29 cellular contexts compared by ENCODE assay signal in genomic region chr9:137099231-137099630, GRCh38. TPM values are rescaled to one million over a fixed set of nuclear protein-coding genes. Genes with fewer than 3 reads are reported as not detected.
"Had no signal": no experiment of that assay in that cellular context is flagged by ENCODE, and none has a peak within 500 bp of the region (broad histone marks: within the 10 kb centered on the region; RNA-seq: fewer than 3 reads in every experiment).

No MANE protein-coding gene starts in this region.

- DNase-seq: dorsolateral prefrontal cortex; effector CD4-positive, alpha-beta T cell; gastrocnemius medialis; head of caudate nucleus; kidney; mesenchymal stem cell; mucosa of descending colon; naive B cell; sigmoid colon; stimulated activated CD4-positive, alpha-beta T cell treated with anti-CD3 and anti-CD28 coated beads, Interleukin-4, amount 100 ng/mL, for 4 hours; stimulated activated naive CD8-positive, alpha-beta T cell treated with anti-CD3 and anti-CD28 coated beads, Interleukin-15, Interleukin-2, amounts not matched to agents 100 U/mL and 50 U/mL, for 24 hours; substantia nigra; testis; tibial artery had no signal

- ATAC-seq: gastrocnemius medialis; left lobe of liver; mucosa of descending colon; natural killer cell treated with Interleukin-12 subunit alpha and Interleukin-12 subunit beta and Interleukin-15 and Interleukin-18, amount 100 ng/mL, for 72 hours; stimulated activated memory B cell treated with anti-CD40 and anti-IgM and Interleukin-4, amounts not matched to agents 10 μg/mL and 1 μg/mL and 100 μg/mL, for 72 hours; stimulated activated naive CD8-positive, alpha-beta T cell treated with anti-CD3 and anti-CD28 coated beads, Interleukin-15, Interleukin-2, amounts not matched to agents 100 U/mL and 50 U/mL, for 24 hours had no signal

- H3K9me3 Mint-ChIP-seq: mesothelial cell of epicardium; naive B cell; natural killer cell treated with Interleukin-12 subunit alpha and Interleukin-12 subunit beta and Interleukin-15 and Interleukin-18, amount 100 ng/mL, for 72 hours; neural crest cell; stimulated activated memory B cell treated with anti-CD40 and anti-IgM and Interleukin-4, amounts not matched to agents 10 μg/mL and 1 μg/mL and 100 μg/mL, for 72 hours; type B pancreatic cell had no signal

- H3K4me1 Mint-ChIP-seq: mesothelial cell of epicardium, neural crest cell had no signal

- H3K4me2 ChIP-seq: hepatocyte had no signal

- H3K79me2 ChIP-seq: hepatocyte, parathyroid adenoma had no signal

- H3K9ac ChIP-seq: parathyroid adenoma had no signal

- H3K27me3 ChIP-seq: dorsolateral prefrontal cortex, gastrocnemius medialis, hepatocyte, sigmoid colon, testis, tibial artery had no signal

- H3K27ac ChIP-seq: dorsolateral prefrontal cortex, gastrocnemius medialis, hepatocyte, parathyroid adenoma, sigmoid colon, testis, tibial artery had no signal

- FAIRE-seq: colon, kidney, urothelium cell line had no signal

- H3K4me3 Mint-ChIP-seq: mesothelial cell of epicardium; natural killer cell treated with Interleukin-12 subunit alpha and Interleukin-12 subunit beta and Interleukin-15 and Interleukin-18, amount 100 ng/mL, for 72 hours; neural crest cell; type B pancreatic cell had no signal

- H2AFZ ChIP-seq: hepatocyte, parathyroid adenoma had no signal

- H3K9me3 ChIP-seq: gastrocnemius medialis, mucosa of descending colon, sigmoid colon, testis, tibial artery had no signal

- H3K27ac Mint-ChIP-seq: mesothelial cell of epicardium; natural killer cell treated with Interleukin-12 subunit alpha and Interleukin-12 subunit beta and Interleukin-15 and Interleukin-18, amount 100 ng/mL, for 72 hours; progenitor cell of endocrine pancreas; stimulated activated memory B cell treated with anti-CD40 and anti-IgM and Interleukin-4, amounts not matched to agents 10 μg/mL and 1 μg/mL and 100 μg/mL, for 72 hours; type B pancreatic cell had no signal

- H3K4me3 ChIP-seq: dorsolateral prefrontal cortex, gastrocnemius medialis, hepatocyte, mucosa of descending colon, sigmoid colon, testis, tibial artery had no signal

- H3K27me3 Mint-ChIP-seq: naive B cell; natural killer cell treated with Interleukin-12 subunit alpha and Interleukin-12 subunit beta and Interleukin-15 and Interleukin-18, amount 100 ng/mL, for 72 hours; progenitor cell of endocrine pancreas; stimulated activated memory B cell treated with anti-CD40 and anti-IgM and Interleukin-4, amounts not matched to agents 10 μg/mL and 1 μg/mL and 100 μg/mL, for 72 hours; type B pancreatic cell had no signal

- H3K4me1 ChIP-seq: gastrocnemius medialis, parathyroid adenoma, sigmoid colon, testis, tibial artery had no signal

RNA-seq across cellular contexts. Expression of gene GRIN1, which starts 39.7 kb away (rescaled TPM):
- total RNA-seq: fibroblast of villous mesenchyme, gastrocnemius medialis, glomerular endothelial cell, hepatocyte, left lobe of liver, osteoblast, skeletal muscle tissue had no signal
- polyA plus RNA-seq: hepatocyte had no signal
